28 cellular contexts compared by ENCODE assay signal in genomic region chr19:2793577-2793976, GRCh38.
"Had no signal": no experiment of that assay in that cellular context is flagged by ENCODE, and none has a peak within 500 bp of the region (broad histone marks: within the 10 kb centered on the region; RNA-seq: fewer than 3 reads in every experiment).

No MANE protein-coding gene starts in this region.

- H3K27me3 ChIP-seq: colonic mucosa, gastroesophageal sphincter, heart left ventricle, hepatocyte, ovary, spleen, testis, tibial nerve, upper lobe of left lung had no signal

- ATAC-seq: esophagus mucosa; gastroesophageal sphincter; heart left ventricle; left lobe of liver; natural killer cell; psoas muscle; right cardiac atrium; stimulated activated memory B cell treated with anti-CD40 and anti-IgM and Interleukin-4, amounts not matched to agents 10 μg/mL and 1 μg/mL and 100 μg/mL, for 72 hours; stimulated activated naive CD8-positive, alpha-beta T cell treated with anti-CD3 and anti-CD28 coated beads, Interleukin-15, Interleukin-2, amounts not matched to agents 100 U/mL and 50 U/mL, for 24 hours had no signal

- H3K4me3 ChIP-seq: colonic mucosa, gastroesophageal sphincter, heart left ventricle, hepatocyte, lung, ovary, psoas muscle, skin epidermis, spleen, testis, tibial nerve, upper lobe of left lung had no signal

- H3K9me3 ChIP-seq: colonic mucosa, gastroesophageal sphincter, heart left ventricle, ovary, psoas muscle, spleen, testis, tibial nerve, upper lobe of left lung had no signal

- H3K4me1 ChIP-seq: colonic mucosa, gastroesophageal sphincter, upper lobe of left lung had no signal

- H3K36me3 ChIP-seq: colonic mucosa, ovary had no signal

- H2AFZ ChIP-seq: hepatocyte had no signal

- FAIRE-seq: kidney, urothelium cell line had no signal

- DNase-seq: colonic mucosa; effector CD8-positive, alpha-beta T cell; endodermal cell; foreskin fibroblast; heart left ventricle; kidney; natural killer cell; occipital lobe; ovary; posterior cingulate gyrus; psoas muscle; right cardiac atrium; spleen; stimulated activated CD4-positive, alpha-beta T cell treated with anti-CD3 and anti-CD28 coated beads, Interleukin-4, amount 100 ng/mL, for 4 hours; stimulated activated naive CD8-positive, alpha-beta T cell treated with anti-CD3 and anti-CD28 coated beads, Interleukin-15, Interleukin-2, amounts not matched to agents 100 U/mL and 50 U/mL, for 24 hours; substantia nigra; testis; upper lobe of left lung had no signal

- H3K4me2 ChIP-seq: hepatocyte had no signal

- H3K27ac ChIP-seq: colonic mucosa, epithelial cell of prostate, gastroesophageal sphincter, heart left ventricle, hepatocyte, ovary, psoas muscle, skin epidermis, spleen, testis, tibial nerve, upper lobe of left lung had no signal
